In genomic region chrX:154827624-154828408, GRCh38 we compare ENCODE assay signal across 9 cellular contexts. TPM values are rescaled to one million over a fixed set of nuclear protein-coding genes. Genes with fewer than 3 reads are reported as not detected.
DNase-seq lines count a peak whose midpoint lies in the region; ATAC-seq lines count a peak whose summit lies in the region.
"Had no signal": no experiment of that assay in that cellular context is flagged by ENCODE, and none has a peak within 500 bp of the region (broad histone marks: within the 10 kb centered on the region; RNA-seq: fewer than 3 reads in every experiment).

No MANE protein-coding gene starts in this region.

- no peaks in the 10 kb centered on the region for H3K36me3 ChIP-seq in BLaER1

- peaks cover 0 to 13% of the 10 kb centered on the region in 2 donors for H3K27me3 Mint-ChIP-seq in T-cell

- peaks cover 9% of the 10 kb centered on the region for H3K4me1 ChIP-seq in BLaER1

- peak overlapping the region; percentile 79 to 83 for H3K27ac Mint-ChIP-seq in T-cell
- H3K27ac Mint-ChIP-seq: endodermal cell had no signal

- H3K4me2 ChIP-seq in BLaER1: peak overlapping the region; percentile 45; the same call in 1 of the 2 replicates

- ATAC-seq in GM18907 (IDR thresholded peaks at IDR 0.05; ENCODE audit: unreplicated experiment): peak; percentile 90
- ATAC-seq in HG02870 (IDR thresholded peaks at IDR 0.05; ENCODE audit: unreplicated experiment): peak; percentile 81
- ATAC-seq in T-cell (replicated peaks in 1 of 4): peak; percentile 30 to 69 (median 48)

- H3K9me3 ChIP-seq in BLaER1: no peaks in the 10 kb centered on the region

- no peak for DNase-seq in T-cell
- DNase-seq in 8988T: no peak
- DNase-seq in RKO (ENCODE audit: low spot score): no peak
- no peak for DNase-seq in NCI-H1092 treated with DMSO at 0.1 percent for 48 hours (lab: John Stamatoyannopoulos, UW)
- DNase-seq in head of caudate nucleus: no peak
- DNase-seq: endodermal cell had no signal

- no peaks in the 10 kb centered on the region for H3K36me3 Mint-ChIP-seq in T-cell

- no peak overlapping the region for H3K4me3 ChIP-seq in BLaER1

- H3K9ac ChIP-seq in BLaER1: no peak overlapping the region

- H3K4me1 Mint-ChIP-seq in T-cell: peaks cover 0 to 22% (median 7%) of the 10 kb centered on the region in 3 donors

- CTCF ChIA-PET in T-cell (lab: Charles Lee): no interaction called here

- H3K27me3 ChIP-seq in BLaER1: peaks cover 61% of the 10 kb centered on the region

- intact Hi-C loops in head of caudate nucleus (cut with DNase I): no loop called here

- POLR2A ChIA-PET in T-cell (lab: Charles Lee): no interaction called here

- no peaks in the 10 kb centered on the region for H3K9me3 Mint-ChIP-seq in T-cell

- no peaks in the 10 kb centered on the region for H4K20me1 ChIP-seq in BLaER1

- no peak overlapping the region for H3K27ac ChIP-seq in BLaER1

- H3K4me3 Mint-ChIP-seq in T-cell: peak overlapping the region in 1 of 3 donors; percentile 17
- H3K4me3 Mint-ChIP-seq: endodermal cell had no signal

RNA-seq across cellular contexts. Expression of gene SMIM9, which starts 6.6 kb away (rescaled TPM):
- total RNA-seq in T-cell: not detected
- total RNA-seq: endodermal cell had no signal

RNA-seq across cellular contexts. Expression of gene MPP1, which starts 22.5 kb away (rescaled TPM):
- total RNA-seq in T-cell: 10 to 100 TPM; 13.6 to 24.1 (median 15.1) TPM

RNA-seq across cellular contexts. Expression of gene F8A1, which starts 58.3 kb away (rescaled TPM):
- total RNA-seq in T-cell: 10 to 100 TPM; 26.5 to 72.5 (median 58.7) TPM
